26 cellular contexts compared by ENCODE assay signal in the genomic region with DNA sequence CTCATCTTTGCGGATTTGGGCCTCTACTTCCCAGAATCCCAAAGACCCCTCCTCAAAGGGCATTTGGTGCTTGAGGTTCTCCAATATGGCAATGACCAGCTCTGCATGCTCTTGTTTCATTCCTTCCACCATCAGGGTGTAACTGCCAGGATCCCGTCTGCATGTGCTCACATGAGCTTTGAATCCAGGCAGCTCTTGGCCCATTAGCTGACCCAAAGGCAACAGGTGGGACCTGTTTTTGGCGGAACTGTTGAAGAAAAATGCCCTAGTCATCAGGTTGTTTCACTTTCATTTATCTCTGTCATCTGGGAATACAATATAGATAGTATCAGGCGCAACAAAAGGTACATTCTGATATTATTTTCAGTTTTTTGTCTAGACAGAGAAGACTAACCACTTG.
DNase-seq lines count a peak whose midpoint lies in the region; ATAC-seq, FAIRE-seq and TF ChIP-seq lines count a peak whose summit lies in the region.
"Had no signal": no experiment of that assay in that cellular context is flagged by ENCODE, and none has a peak within 500 bp of the region (broad histone marks: within the 10 kb centered on the region; RNA-seq: fewer than 3 reads in every experiment).

No MANE protein-coding gene starts in this region.

- H3K9ac ChIP-seq in keratinocyte (ENCODE audit: control insufficient read depth, extremely low read depth, insufficient read depth, low read length) = no peak overlapping the region

- DNase-seq in right atrium auricular region (ENCODE audit: low spot score) (peak; percentile 4), heart left ventricle (no peak), keratinocyte (ENCODE audit: low read depth, low spot score) (no peak), osteocyte (ENCODE audit: extremely low spot score, unreplicated experiment) (peak; percentile 10), posterior vena cava (ENCODE audit: low spot score) (no peak), RCC 7860 (ENCODE audit: low spot score) (no peak), OCI-M2 (lab: John Stamatoyannopoulos, UW; ENCODE audit: unreplicated experiment) (no peak), HCEC 1CT (no peak)
- DNase-seq: Calu3; CD8-positive, alpha-beta memory T cell; DND-41; Karpas-422; MV-4-11; NCI-H1105; NCI-H146; NCI-H1930; NCI-H2107; NCI-H446; NCI-H524 treated with DMSO at 0.1 percent for 48 hours; SHP77 treated with DMSO at 0.1 percent for 48 hours had no signal

- H3K4me1 ChIP-seq in right atrium auricular region (peaks cover 0 to 13% of the 10 kb centered on the region in 2 donors), heart left ventricle (peaks cover 0 to 9% (median 3%) of the 10 kb centered on the region in 12 donors), keratinocyte (ENCODE audit: control insufficient read depth, extremely low read depth, insufficient read depth, low read length) (peaks cover 17% of the 10 kb centered on the region)

- H3K4me1 Mint-ChIP-seq in osteocyte (ENCODE audit: unreplicated experiment) = peaks cover 15% of the 10 kb centered on the region
- H3K4me1 Mint-ChIP-seq: B cell; CD8-positive, alpha-beta memory T cell had no signal

- peak overlapping the region; percentile 22 for H3K4me2 ChIP-seq in keratinocyte (ENCODE audit: control insufficient read depth, extremely low read depth, insufficient read depth, low read depth, low read length)

- dilution Hi-C loops in keratinocyte (cut with MboI; ENCODE audit: extremely low pct_ligation_motif_present, low sequenced_read_pairs) = no loop called here

- FAIRE-seq in keratinocyte (lab: Jason Lieb, UNC) (no peak), RCC 7860 (lab: Jason Lieb, UNC) (no peak)
- FAIRE-seq: GM12892, GM19239, HepG2 had no signal

- H3K4me3 ChIP-seq in right atrium auricular region (no peak overlapping the region), heart left ventricle (no peak overlapping the region), keratinocyte (ENCODE audit: control insufficient read depth in 2 of 3, extremely low read depth in 1 of 3, insufficient read depth in 2 of 3, low read depth in 1 of 3, low read length in 3 of 3) (no peak overlapping the region)

- no peak overlapping the region for H3K4me3 Mint-ChIP-seq in osteocyte (ENCODE audit: unreplicated experiment)
- H3K4me3 Mint-ChIP-seq: B cell; CD14-positive monocyte; CD8-positive, alpha-beta memory T cell had no signal

- no peaks in the 10 kb centered on the region for H3K27me3 Mint-ChIP-seq in osteocyte (ENCODE audit: unreplicated experiment)
- H3K27me3 Mint-ChIP-seq: B cell; CD8-positive, alpha-beta memory T cell had no signal

- no peak for TF ChIP-seq CTCF in right atrium auricular region (IDR thresholded peaks at IDR 0.05)
- no peak for TF ChIP-seq CTCF in heart left ventricle (IDR thresholded peaks at IDR 0.05)
- TF ChIP-seq CTCF in keratinocyte (optimal IDR thresholded peaks at IDR 0.05 in 1 of 3, IDR thresholded peaks at IDR 0.05 in 1 of 3, conservative IDR thresholded peaks at IDR 0.05 in 1 of 3; ENCODE audit: extremely low read depth in 1 of 3, insufficient read depth in 2 of 3, low read length in 3 of 3) = no peak
- no peak for TF ChIP-seq CTCF in osteocyte (IDR thresholded peaks at IDR 0.05)

- TF ChIP-seq POLR2A in heart left ventricle (IDR thresholded peaks at IDR 0.05) = no peak

- no peaks in the 10 kb centered on the region for H3K9me1 ChIP-seq in keratinocyte (ENCODE audit: control insufficient read depth, extremely low read depth, insufficient read depth, low read length)

- H3K36me3 Mint-ChIP-seq in osteocyte (ENCODE audit: unreplicated experiment) = peaks cover 16% of the 10 kb centered on the region

- no peak overlapping the region for H3K27ac ChIP-seq in right atrium auricular region
- H3K27ac ChIP-seq in heart left ventricle = no peak overlapping the region
- no peak overlapping the region for H3K27ac ChIP-seq in keratinocyte (ENCODE audit: control insufficient read depth, insufficient read depth, low read length)
- H3K27ac ChIP-seq: 22Rv1 had no signal

- no peak overlapping the region for H3K27ac Mint-ChIP-seq in osteocyte (ENCODE audit: unreplicated experiment)
- H3K27ac Mint-ChIP-seq: B cell; CD8-positive, alpha-beta memory T cell had no signal

- H2AFZ ChIP-seq in keratinocyte (ENCODE audit: control insufficient read depth, low read length) = no peak overlapping the region

- WGBS in heart left ventricle, 4 donors = 96 to 98% (median 97%) methylated on average over 4 of the region's 4 CpGs

- no peaks in the 10 kb centered on the region for H3K79me2 ChIP-seq in keratinocyte (ENCODE audit: control insufficient read depth, insufficient read depth, low read length)

- intact Hi-C loops in heart left ventricle (cut with DNase I) (loop anchor here in 1 of 10 donors (5.0 kb wide), 1 partner anchor 661 kb away; no protein-coding TSS in a partner anchor), posterior vena cava (cut with DNase I) (no loop called here)

- H4K20me1 ChIP-seq in keratinocyte (ENCODE audit: control insufficient read depth, extremely low read depth, insufficient read depth, low read length) = no peaks in the 10 kb centered on the region

- peaks cover 26% of the 10 kb centered on the region for H3K9me3 Mint-ChIP-seq in osteocyte (ENCODE audit: unreplicated experiment)

- H3K9me3 ChIP-seq in right atrium auricular region = peaks cover 0 to 16% of the 10 kb centered on the region in 2 donors
- H3K9me3 ChIP-seq in heart left ventricle = peaks cover 0 to 15% (median 4%) of the 10 kb centered on the region in 12 donors
- no peaks in the 10 kb centered on the region for H3K9me3 ChIP-seq in keratinocyte (ENCODE audit: control insufficient read depth, low read depth, low read length)

- H3K27me3 ChIP-seq in right atrium auricular region (no peaks in the 10 kb centered on the region), heart left ventricle (no peaks in the 10 kb centered on the region), keratinocyte (ENCODE audit: control insufficient read depth, extremely low read depth, insufficient read depth, low read length) (no peaks in the 10 kb centered on the region)

- no peak for ATAC-seq in heart left ventricle
- ATAC-seq: HepG2 had no signal

- no peaks in the 10 kb centered on the region for H3K36me3 ChIP-seq in right atrium auricular region
- H3K36me3 ChIP-seq in heart left ventricle = no peaks in the 10 kb centered on the region
- H3K36me3 ChIP-seq in keratinocyte (ENCODE audit: control insufficient read depth in 2 of 2, extremely low read depth in 1 of 2, insufficient read depth in 2 of 2, low read length in 2 of 2) = no peaks in the 10 kb centered on the region

Comparison
In these comparisons a context has a peak if more than half of its experiments do, and no peak if none do; other contexts are left out.
1. DNase-seq: peak in right atrium auricular region (single experiment) and osteocyte (single experiment); none in heart left ventricle (0 of 5), keratinocyte (single experiment), posterior vena cava (single experiment), RCC 7860 (single experiment), OCI-M2 (single experiment) and HCEC 1CT (single experiment).